Comparison of ENCODE assay signal across 8 cellular contexts in the genomic region with DNA sequence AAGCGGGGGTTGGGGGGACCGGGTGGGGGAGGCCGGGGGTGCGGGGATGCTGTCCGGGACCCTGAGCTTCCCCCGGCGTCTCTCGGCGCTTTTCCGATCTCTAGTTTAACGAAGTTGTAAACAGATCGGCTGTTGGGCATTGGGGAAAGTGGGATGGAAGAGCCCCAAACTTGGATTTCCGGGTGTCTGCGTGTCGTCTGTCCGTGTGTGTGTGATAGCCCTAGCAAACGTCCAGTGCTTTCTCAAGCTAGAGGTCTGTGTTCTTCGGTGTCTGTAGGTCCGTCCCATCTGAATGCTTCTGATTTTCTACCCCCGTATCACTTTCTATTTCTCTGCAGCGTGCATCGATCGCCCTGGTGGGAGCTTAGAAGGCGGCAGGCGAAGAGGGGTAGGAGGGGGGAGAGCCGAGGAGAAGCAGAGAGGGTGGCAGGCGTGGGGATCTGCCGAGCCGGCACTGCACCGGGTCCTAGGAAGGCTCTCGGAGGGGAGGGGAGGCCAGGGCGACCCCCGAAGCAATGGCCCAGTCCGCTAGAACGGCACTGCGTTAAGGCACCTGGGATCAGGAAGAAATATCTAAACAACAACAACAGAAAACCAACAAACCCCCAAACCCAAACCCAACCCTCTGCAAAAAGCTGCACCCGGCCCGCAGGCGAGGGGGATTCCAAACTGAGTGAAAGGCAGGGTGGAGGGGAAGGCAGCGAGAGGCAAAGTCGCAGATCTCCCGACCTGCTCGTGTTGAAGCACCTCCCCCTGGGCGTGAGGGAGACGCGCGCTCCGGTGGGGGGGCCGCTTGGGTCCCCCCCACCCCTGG. TPM values are rescaled to one million over a fixed set of nuclear protein-coding genes. Genes with fewer than 3 reads are reported as not detected.
A peak's percentile ranks its signal among the peaks of the same experiment; 100 is the strongest.
DNase-seq lines count a peak whose midpoint lies in the region; ATAC-seq, FAIRE-seq and TF ChIP-seq lines count a peak whose summit lies in the region.

No MANE protein-coding gene starts in this region.

- H3K4me1 Mint-ChIP-seq in memory B cell: peaks cover 9% of the 10 kb centered on the region

- peak overlapping the region; percentile 84 for H3K4me3 Mint-ChIP-seq in memory B cell

- H3K27me3 ChIP-seq in ACC112 (ENCODE audit: insufficient read depth, low read length) (peaks cover 43% of the 10 kb centered on the region), GM12878 (replicated peaks in 1 of 2; ENCODE audit: control insufficient read depth in 2 of 2, insufficient read depth in 2 of 2, low read length in 1 of 2) (peaks cover 9 to 15% of the 10 kb centered on the region in 2 experiments; a peak in 3 of 4 replicates), uterus (peaks cover 7 to 26% of the 10 kb centered on the region in 2 donors)

- peak overlapping the region; percentile 65; the same call in 1 of the 2 replicates for H3K9ac ChIP-seq in GM12878 (ENCODE audit: control insufficient read depth, insufficient read depth, low read length)

- intact Hi-C loops in GM12878 (cut with micrococcal nuclease; ENCODE audit: unreplicated experiment) (loop anchor here (5.0 kb wide), 1 partner anchor 77 kb away; no protein-coding TSS in a partner anchor), uterus (cut with DNase I; ENCODE audit: low total_unique reads) (no loop called here), posterior vena cava (cut with DNase I) (no loop called here)

- BruUV-seq in GM12878 (replicated peaks; lab: Mats Ljungman, UMichigan): no TSS peak

- no peak for TF ChIP-seq EP300 in GM12878 (IDR thresholded peaks at IDR 0.05; ENCODE audit: borderline replicate concordance in 1 of 2, control insufficient read depth in 1 of 2, low read depth in 2 of 2, low read length in 2 of 2)

- no peaks in the 10 kb centered on the region for H3K36me3 ChIP-seq in ACC112 (ENCODE audit: insufficient read depth, low read length)
- H3K36me3 ChIP-seq in GM12878 (ENCODE audit: control insufficient read depth in 2 of 2, insufficient read depth in 2 of 2, low read length in 1 of 2): no peaks in the 10 kb centered on the region
- no peaks in the 10 kb centered on the region for H3K36me3 ChIP-seq in uterus

- peak; percentile 73 for FAIRE-seq in GM12878 (lab: Jason Lieb, UNC)

- no peak for TF ChIP-seq RAD21 in GM12878 (IDR thresholded peaks at IDR 0.05; ENCODE audit: insufficient read depth, low read depth, low read length)

- no peaks in the 10 kb centered on the region; the same call in 2 of the 3 replicates for H3K9me3 ChIP-seq in GM12878 (replicated peaks; ENCODE audit: control insufficient read depth, insufficient read depth, low read length)
- H3K9me3 ChIP-seq in uterus: no peaks in the 10 kb centered on the region

- in situ Hi-C loops in GM13977 (cut with MboI; ENCODE audit: low pct_unique_long_range_greater_than_20kb, low sequenced_read_pairs, unreplicated experiment): no loop called here
- in situ Hi-C loops in GM12878 (cut with MboI): no loop called here

- no peaks in the 10 kb centered on the region for H4K20me1 ChIP-seq in GM12878 (ENCODE audit: control insufficient read depth, insufficient read depth)

- no peak overlapping the region for H3K27ac Mint-ChIP-seq in memory B cell

- H3K27ac ChIP-seq in ACC112 (ENCODE audit: low read depth, low read length): no peak overlapping the region
- peak overlapping the region; percentile 17 for H3K27ac ChIP-seq in GM12878 (ENCODE audit: control insufficient read depth, insufficient read depth)
- H3K27ac ChIP-seq in uterus: no peak overlapping the region

- no peak for TF ChIP-seq CTCF in GM13977 (IDR thresholded peaks at IDR 0.05; ENCODE audit: extremely low read depth, insufficient read depth, missing control alignments)
- no peak for TF ChIP-seq CTCF in GM12878 (IDR thresholded peaks at IDR 0.05 in 2 of 3, conservative IDR thresholded peaks at IDR 0.05 in 1 of 3; ENCODE audit: control insufficient read depth in 2 of 3, extremely low read depth in 1 of 3, insufficient read depth in 1 of 3, low read depth in 3 of 3, low read length in 3 of 3)
- TF ChIP-seq CTCF in uterus (IDR thresholded peaks at IDR 0.05): no peak

- TF ChIP-seq POLR2A in GM12878 (IDR thresholded peaks at IDR 0.05; ENCODE audit: low read depth, low read length) (peak; percentile 40; the same call in 1 of the 2 replicates), uterus (IDR thresholded peaks at IDR 0.05) (no peak)

- no peaks in the 10 kb centered on the region for H3K36me3 Mint-ChIP-seq in memory B cell

- H3K4me3 ChIP-seq in ACC112 (ENCODE audit: low read depth, low read length) (peak overlapping the region; percentile 43; the same call in 1 of the 2 replicates), GM12878 (peak overlapping the region; percentile 80), uterus (peak overlapping the region; percentile 21 to 33)

- no peaks in the 10 kb centered on the region for H3K79me2 ChIP-seq in ACC112 (ENCODE audit: control insufficient read depth, insufficient read depth, low read length, unreplicated experiment)
- H3K79me2 ChIP-seq in GM12878 (ENCODE audit: control insufficient read depth, insufficient read depth, low read length): no peaks in the 10 kb centered on the region; the same call in 1 of the 2 replicates

- POLR2A ChIA-PET in GM12878 (lab: Charles Lee): no interaction called here

- no peak overlapping the region for H2AFZ ChIP-seq in ACC112 (ENCODE audit: low read length, unreplicated experiment)
- peak overlapping the region; percentile 80 for H2AFZ ChIP-seq in GM12878 (ENCODE audit: control insufficient read depth, low read depth, low read length)

- no peaks in the 10 kb centered on the region for H3K9me3 Mint-ChIP-seq in memory B cell

- 2% methylated on average over 48 of the region's 49 CpGs for WGBS in GM12878 (ENCODE audit: insufficient coverage, insufficient replicate concordance, low lambda C conversion rate, missing lambda C conversion rate)

- CTCF ChIA-PET in GM12878 (lab: Yijun Ruan, JAX): interaction anchor here (0.7 kb wide), 1 partner anchor 36 kb away, joined by 3 read pairs; no protein-coding TSS in a partner anchor

- peak overlapping the region; percentile 94 for H3K4me2 ChIP-seq in GM12878 (ENCODE audit: control insufficient read depth, insufficient read depth)

- peaks cover 27% of the 10 kb centered on the region for H3K27me3 Mint-ChIP-seq in memory B cell

- ATAC-seq in GM12878 (peak; percentile 83), memory B cell (ENCODE audit: low read depth) (peak; percentile 69), HG03095 (IDR thresholded peaks at IDR 0.05; ENCODE audit: unreplicated experiment) (no peak)

- SMC1A ChIA-PET in GM12878 (lab: Charles Lee; ENCODE audit: uncharacterized antibody, unreplicated experiment): no interaction called here

- DNase-seq in GM13977 (ENCODE audit: low spot score) (peak; percentile 83), GM12878 (ENCODE audit: low read depth, low spot score) (no peak), memory B cell (ENCODE audit: low spot score in 2 of 2) (peak in 1 of 2 donors; percentile 21), uterus (no peak), NAMALWA (ENCODE audit: low spot score) (no peak), posterior vena cava (ENCODE audit: low spot score) (no peak)

- no peaks in the 10 kb centered on the region for H3K4me1 ChIP-seq in ACC112 (ENCODE audit: control insufficient read depth, insufficient read depth, low read length, unreplicated experiment)
- H3K4me1 ChIP-seq in GM12878 (ENCODE audit: control insufficient read depth, insufficient read depth, low read length): peaks cover 16% of the 10 kb centered on the region
- H3K4me1 ChIP-seq in uterus: peaks cover 0 to 15% of the 10 kb centered on the region in 2 donors

- RAD21 ChIA-PET in GM12878 (lab: Charles Lee; ENCODE audit: unreplicated experiment): interaction anchor here (1.5 kb wide), 1 partner anchor 53 kb away, joined by 4 read pairs; no protein-coding TSS in a partner anchor

TF ChIP-seq in GM12878, 131 proteins besides CTCF, POLR2A, EP300 and RAD21 (continues in another document):
- TF ChIP-seq, protein P1, sequence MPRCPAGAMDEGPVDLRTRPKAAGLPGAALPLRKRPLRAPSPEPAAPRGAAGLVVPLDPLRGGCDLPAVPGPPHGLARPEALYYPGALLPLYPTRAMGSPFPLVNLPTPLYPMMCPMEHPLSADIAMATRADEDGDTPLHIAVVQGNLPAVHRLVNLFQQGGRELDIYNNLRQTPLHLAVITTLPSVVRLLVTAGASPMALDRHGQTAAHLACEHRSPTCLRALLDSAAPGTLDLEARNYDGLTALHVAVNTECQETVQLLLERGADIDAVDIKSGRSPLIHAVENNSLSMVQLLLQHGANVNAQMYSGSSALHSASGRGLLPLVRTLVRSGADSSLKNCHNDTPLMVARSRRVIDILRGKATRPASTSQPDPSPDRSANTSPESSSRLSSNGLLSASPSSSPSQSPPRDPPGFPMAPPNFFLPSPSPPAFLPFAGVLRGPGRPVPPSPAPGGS (IDR thresholded peaks at IDR 0.05; ENCODE audit: borderline replicate concordance, insufficient read depth, low read depth, low read length, poor library complexity, severe bottlenecking): no peak
- no peak for TF ChIP-seq NRF1 (conservative IDR thresholded peaks at IDR 0.05; ENCODE audit: low read depth, low read length)
- no peak for TF ChIP-seq BACH1 (IDR thresholded peaks at IDR 0.05; ENCODE audit: borderline replicate concordance)
- TF ChIP-seq ATF7 (IDR thresholded peaks at IDR 0.05; ENCODE audit: low read depth): no peak
- TF ChIP-seq JUNB (IDR thresholded peaks at IDR 0.05): no peak
- TF ChIP-seq ZBED1 (IDR thresholded peaks at IDR 0.05; ENCODE audit: borderline replicate concordance): no peak
- TF ChIP-seq SRF (IDR thresholded peaks at IDR 0.05; ENCODE audit: low read depth in 2 of 2, low read length in 2 of 2): 0 out of 4 replicates have a peak, but pooled peaks of 1 of the 2 experiments have one; percentile 27

RNA-seq across cellular contexts. Expression of a gene that starts 1.0 kb away (rescaled TPM):
- 0.25 and 0.32 TPM in 2 replicates for total RNA-seq in GM12878 (2013; cell fraction: nucleolus; rRNA removed)
- total RNA-seq in GM12878 (2014; rRNA removed) (0.68 and 1.1 TPM in 2 replicates), GM12878 (2014; rRNA removed; fragmentation: Illumina TruSeq; extraction: Trizol) (0.58 and 0.69 TPM in 2 replicates), GM12878 (2021) (0.36 and 0.72 TPM in 2 replicates), uterus (1 to 10 TPM in 1 of 4 donors, under 1 TPM in 2, not detected in 1; under 0.01 to 2.4 (median 0.61) TPM), posterior vena cava (under 1 TPM in 1 of 2 donors, not detected in 1; 0.05 TPM)
- polyA plus RNA-seq in GM12878 (2011; ENCODE audit: low read depth): 1.6 TPM
- polyA plus RNA-seq in GM12878 (2011; rRNA removed) (0.08 and 0.09 TPM in 2 replicates), GM12878 (2014; fragmentation: Illumina TruSeq; extraction: Trizol) (0.40 and 0.68 TPM in 2 replicates), GM12878 (2014; fragmentation: Nextera tagmentation; extraction: Ambion mirVana) (under 1 TPM; 0.29 to 0.31 TPM), GM12878 (2014; rRNA removed) (0.34 and 0.77 TPM in 2 replicates), GM12878 (2016; fragmentation: Nextera tagmentation; extraction: Ambion mirVana) (under 1 TPM; 0.05 to 0.15 TPM)
- 0.10 and 0.13 TPM in 2 replicates for polyA plus RNA-seq in GM12878 (2011; cell fraction: cytosol; rRNA removed)
- 0.06 and 0.19 TPM in 2 replicates for polyA plus RNA-seq in GM12878 (2011; cell fraction: nucleus; rRNA removed)
- polyA plus RNA-seq in GM12878 (2012): 2.2 and 2.8 TPM in 2 replicates
- polyA minus RNA-seq in GM12878 (2011; rRNA and poly(A)+ RNA removed): 0.31 and 0.59 TPM in 2 replicates
- polyA minus RNA-seq in GM12878 (2011; cell fraction: cytosol; rRNA and poly(A)+ RNA removed): not detected in 2 replicates
- polyA minus RNA-seq in GM12878 (2011; cell fraction: nucleus; rRNA and poly(A)+ RNA removed): under 0.01 TPM in 1 of 2 replicates, not detected in the other

Comparison
In these comparisons a context has a peak if more than half of its experiments do, and no peak if none do; other contexts are left out.
1. H3K4me3 ChIP-seq: peak in every context shown above with its lines; median percentile 80 in GM12878; 43 in ACC112; 27 in uterus.